In genomic region chr1:143778180-143778579, GRCh38 we compare ENCODE assay signal across 8 cellular contexts.
A peak's percentile ranks its signal among the peaks of the same experiment; 100 is the strongest.
DNase-seq lines count a peak whose midpoint lies in the region; ATAC-seq and TF ChIP-seq lines count a peak whose summit lies in the region.
"Not testable (repeated sequence)": the region's sequence is repeated elsewhere in the genome, so short reads cannot be mapped to it uniquely, and the experiment has no call there.

No MANE protein-coding gene starts in this region.

- H4K20me1 ChIP-seq in HCT116 (ENCODE audit: insufficient read depth) = not testable (repeated sequence)

- not testable (repeated sequence) for H3K4me3 ChIP-seq in HCT116 (replicated peaks in 1 of 2; ENCODE audit: low read depth in 1 of 2, low read length in 2 of 2); RWPE2 (ENCODE audit: severe bottlenecking); liver (ENCODE audit: low read depth in 1 of 3, low read length in 3 of 3)

- not testable (repeated sequence) for H3K4me1 Mint-ChIP-seq in activated CD8-positive, alpha-beta T cell treated with anti-CD3 and anti-CD28 coated beads for 36 hours (ENCODE audit: low read depth); central memory CD8-positive, alpha-beta T cell; natural killer cell

- H3K36me3 Mint-ChIP-seq in activated CD8-positive, alpha-beta T cell treated with anti-CD3 and anti-CD28 coated beads for 36 hours (ENCODE audit: low read depth); central memory CD8-positive, alpha-beta T cell (ENCODE audit: insufficient read depth); natural killer cell: not testable (repeated sequence)

- not testable (repeated sequence) for H2AFZ ChIP-seq in HCT116 (ENCODE audit: low read depth, low read length, poor library complexity, severe bottlenecking)

- not testable (repeated sequence) for H3K79me2 ChIP-seq in HCT116 (ENCODE audit: insufficient read depth, low read length)

- ATAC-seq in GM18498 (IDR thresholded peaks at IDR 0.05; ENCODE audit: unreplicated experiment) (peak; percentile 47), HCT116 (peak; percentile 84), RWPE2 (ENCODE audit: low read depth) (peak; percentile 84), natural killer cell (peak; percentile 66 to 98 (median 85))
- ATAC-seq in activated CD8-positive, alpha-beta T cell treated with anti-CD3 and anti-CD28 coated beads for 36 hours = peak; percentile 74
- ATAC-seq in central memory CD8-positive, alpha-beta T cell (replicated peaks; ENCODE audit: extremely low read depth, poor library complexity, severe bottlenecking) = peak; percentile 94

- not testable (repeated sequence) for H3K36me3 ChIP-seq in HCT116 (ENCODE audit: control insufficient read depth in 1 of 2, insufficient read depth in 2 of 2, low read length in 2 of 2); RWPE2 (ENCODE audit: low read depth); liver (ENCODE audit: control insufficient read depth in 4 of 4, insufficient read depth in 3 of 4, low read depth in 1 of 4, low read length in 3 of 4)

- not testable (repeated sequence) for H3K27me3 Mint-ChIP-seq in activated CD8-positive, alpha-beta T cell treated with anti-CD3 and anti-CD28 coated beads for 36 hours; central memory CD8-positive, alpha-beta T cell; natural killer cell (ENCODE audit: low read depth in 2 of 2)

- H3K27ac ChIP-seq in 22Rv1; HCT116 (ENCODE audit: low read depth, low read length); RWPE2 (ENCODE audit: poor library complexity, severe bottlenecking); liver (ENCODE audit: low read depth in 1 of 2, low read length in 2 of 2): not testable (repeated sequence)

- not testable (repeated sequence) for TF ChIP-seq RAD21 in HCT116 (IDR thresholded peaks at IDR 0.05; ENCODE audit: low read depth)
- TF ChIP-seq RAD21 in liver (IDR thresholded peaks at IDR 0.05) = peak; percentile 13 to 50

- H3K9me3 Mint-ChIP-seq in activated CD8-positive, alpha-beta T cell treated with anti-CD3 and anti-CD28 coated beads for 36 hours; central memory CD8-positive, alpha-beta T cell; natural killer cell: not testable (repeated sequence)

- CTCF ChIA-PET in HCT116 (lab: Charles Lee); activated CD8-positive, alpha-beta T cell treated with anti-CD3 and anti-CD28 coated beads for 36 hours (lab: Charles Lee): not testable (repeated sequence)

- H3K4me3 Mint-ChIP-seq in activated CD8-positive, alpha-beta T cell treated with anti-CD3 and anti-CD28 coated beads for 36 hours; central memory CD8-positive, alpha-beta T cell; natural killer cell: not testable (repeated sequence)

- not testable (repeated sequence) for TF ChIP-seq POLR2A in HCT116 (IDR thresholded peaks at IDR 0.05; ENCODE audit: borderline replicate concordance, extremely low read depth, insufficient read depth, insufficient read length)

- RAD21 ChIA-PET in HCT116 (lab: Charles Lee; ENCODE audit: low non-redundant PET in 1 of 2, low total read pairs in 2 of 2, uncharacterized antibody in 2 of 2, unreplicated experiment in 2 of 2) = not testable (repeated sequence)

- H3K9ac ChIP-seq in HCT116 (ENCODE audit: low read length); liver (ENCODE audit: low read depth in 1 of 2, low read length in 2 of 2): not testable (repeated sequence)

- POLR2A ChIA-PET in HCT116 (lab: Charles Lee); activated CD8-positive, alpha-beta T cell treated with anti-CD3 and anti-CD28 coated beads for 36 hours (lab: Charles Lee): not testable (repeated sequence)

- H3K4me1 ChIP-seq in HCT116 (ENCODE audit: control insufficient read depth in 1 of 2, insufficient read depth in 2 of 2, low read length in 2 of 2); RWPE2 (ENCODE audit: insufficient read depth, poor library complexity, severe bottlenecking); liver (ENCODE audit: control insufficient read depth in 4 of 4, insufficient read depth in 4 of 4, low read length in 3 of 4): not testable (repeated sequence)

- no CpG with 5 or more reads among the region's 1 CpG for WGBS in liver

- H3K9me2 ChIP-seq in HCT116 (ENCODE audit: insufficient read depth) = not testable (repeated sequence)

- BruUV-seq in HCT116 (replicated peaks; lab: Mats Ljungman, UMichigan) = not testable (repeated sequence)

- H3K27me3 ChIP-seq in HCT116 (ENCODE audit: insufficient read depth, low read length); RWPE2 (ENCODE audit: insufficient read depth, poor library complexity, severe bottlenecking); liver (ENCODE audit: control insufficient read depth in 4 of 4, insufficient read depth in 4 of 4, low read length in 3 of 4): not testable (repeated sequence)

- not testable (repeated sequence) for H3K4me2 ChIP-seq in HCT116 (ENCODE audit: low read length)

- H3K9me3 ChIP-seq in HCT116 (ENCODE audit: control insufficient read depth in 1 of 2, insufficient read depth in 1 of 2, low read depth in 1 of 2, low read length in 2 of 2); RWPE2 (ENCODE audit: severe bottlenecking); liver (ENCODE audit: control insufficient read depth in 4 of 4, low read length in 3 of 4): not testable (repeated sequence)

- DNase-seq in HCT116 (ENCODE audit: low read depth, low spot score); RWPE2 (ENCODE audit: low spot score); activated CD8-positive, alpha-beta T cell treated with anti-CD3 and anti-CD28 coated beads for 36 hours; central memory CD8-positive, alpha-beta T cell (ENCODE audit: low spot score in 2 of 2); natural killer cell: not testable (repeated sequence)

- peak; percentile 56 for TF ChIP-seq CTCF in 22Rv1 (IDR thresholded peaks at IDR 0.05)
- TF ChIP-seq CTCF in HCT116 (IDR thresholded peaks at IDR 0.05 in 2 of 3, conservative IDR thresholded peaks at IDR 0.05 in 1 of 3; ENCODE audit: borderline replicate concordance in 1 of 3, insufficient read depth in 1 of 3, low read depth in 2 of 3, low read length in 2 of 3); RWPE2 (IDR thresholded peaks at IDR 0.05; ENCODE audit: poor library complexity, severe bottlenecking); activated CD8-positive, alpha-beta T cell treated with anti-CD3 and anti-CD28 coated beads for 36 hours (IDR thresholded peaks at IDR 0.05); liver (IDR thresholded peaks at IDR 0.05; ENCODE audit: low read depth, low read length, missing input control); natural killer cell (IDR thresholded peaks at IDR 0.05): not testable (repeated sequence)

- H3K27ac Mint-ChIP-seq in activated CD8-positive, alpha-beta T cell treated with anti-CD3 and anti-CD28 coated beads for 36 hours; central memory CD8-positive, alpha-beta T cell (ENCODE audit: low read depth); natural killer cell: not testable (repeated sequence)

- intact Hi-C loops in HCT116 (cut with micrococcal nuclease); activated CD8-positive, alpha-beta T cell treated with anti-CD3 and anti-CD28 coated beads for 36 hours (cut with micrococcal nuclease); natural killer cell (cut with micrococcal nuclease): not testable (repeated sequence)
